Comparison of ENCODE assay signal across 12 cellular contexts in the genomic region with DNA sequence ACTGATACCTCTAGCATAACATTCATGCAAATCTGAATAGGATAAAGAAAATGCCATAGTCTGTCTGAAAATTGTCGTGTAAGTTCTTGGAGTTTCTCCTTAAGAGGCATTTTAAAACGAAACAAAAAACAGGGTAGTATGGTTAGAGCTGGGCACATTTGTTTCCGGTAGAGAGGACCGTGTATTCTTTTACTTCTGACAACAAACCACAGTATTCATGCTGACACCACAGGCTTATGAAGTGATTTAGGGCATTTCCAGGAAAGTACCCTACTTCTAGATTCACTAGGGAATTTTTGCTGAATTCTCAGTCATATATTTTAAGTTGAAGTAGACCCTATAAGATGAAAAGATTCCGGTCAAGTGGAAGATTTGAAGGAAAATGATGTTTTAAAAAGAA.
DNase-seq lines count a peak whose midpoint lies in the region; ATAC-seq, FAIRE-seq and TF ChIP-seq lines count a peak whose summit lies in the region.
"Had no signal": no experiment of that assay in that cellular context is flagged by ENCODE, and none has a peak within 500 bp of the region (broad histone marks: within the 10 kb centered on the region; RNA-seq: fewer than 3 reads in every experiment).

No MANE protein-coding gene starts in this region.

- H3K27ac Mint-ChIP-seq in effector memory CD8-positive, alpha-beta T cell = peak overlapping the region; percentile 7 to 19
- H3K27ac Mint-ChIP-seq: activated CD4-positive, alpha-beta T cell treated with anti-CD3 and anti-CD28 coated beads, Interleukin-2, amount 10 ng/mL, durations not matched to agents 24 days and 14 days had no signal

- H3K4me3 Mint-ChIP-seq in effector memory CD8-positive, alpha-beta T cell = peak overlapping the region; percentile 20
- H3K4me3 Mint-ChIP-seq: activated CD4-positive, alpha-beta T cell treated with anti-CD3 and anti-CD28 coated beads, Interleukin-2, amount 10 ng/mL, durations not matched to agents 24 days and 14 days had no signal

- DNase-seq in effector memory CD8-positive, alpha-beta T cell = no peak
- DNase-seq in GM13976 (ENCODE audit: low spot score) (no peak), Peyer's patch (no peak), HTR-8/SVneo (ENCODE audit: insufficient read length, low spot score) (no peak)
- DNase-seq: activated CD4-positive, alpha-beta T cell treated with anti-CD3 and anti-CD28 coated beads, Interleukin-2, amount 10 ng/mL, durations not matched to agents 24 days and 14 days; NCI-H1694; spleen had no signal

- H3K4me1 Mint-ChIP-seq in effector memory CD8-positive, alpha-beta T cell (ENCODE audit: low read depth in 2 of 2) = peaks cover 9 to 19% of the 10 kb centered on the region in 2 donors

- no peak for FAIRE-seq in HTR-8/SVneo (lab: Jason Lieb, UNC)
- FAIRE-seq: endometrium had no signal

- no peaks in the 10 kb centered on the region for H3K4me1 ChIP-seq in Peyer's patch

- in situ Hi-C loops in GM13976 (cut with MboI; ENCODE audit: low sequenced_read_pairs, unreplicated experiment) = no loop called here

- no peaks in the 10 kb centered on the region for H3K36me3 Mint-ChIP-seq in effector memory CD8-positive, alpha-beta T cell (ENCODE audit: insufficient read depth)

- H3K9me3 Mint-ChIP-seq in effector memory CD8-positive, alpha-beta T cell = no peaks in the 10 kb centered on the region

- no peak for TF ChIP-seq POLR2A in Peyer's patch (IDR thresholded peaks at IDR 0.05)

- H3K36me3 ChIP-seq in Peyer's patch = no peaks in the 10 kb centered on the region
- H3K36me3 ChIP-seq: spleen had no signal

- TF ChIP-seq CTCF in GM13976 (IDR thresholded peaks at IDR 0.05; ENCODE audit: borderline replicate concordance, control extremely low read depth, extremely low read depth, insufficient read depth, missing control alignments) (no peak), Peyer's patch (IDR thresholded peaks at IDR 0.05) (no peak)

- H3K27me3 Mint-ChIP-seq in effector memory CD8-positive, alpha-beta T cell = no peaks in the 10 kb centered on the region
- H3K27me3 Mint-ChIP-seq: activated CD4-positive, alpha-beta T cell treated with anti-CD3 and anti-CD28 coated beads, Interleukin-2, amount 10 ng/mL, durations not matched to agents 24 days and 14 days had no signal

- H3K4me3 ChIP-seq in Peyer's patch = no peak overlapping the region
- H3K4me3 ChIP-seq: spleen had no signal

- no peaks in the 10 kb centered on the region for H3K9me3 ChIP-seq in Peyer's patch
- H3K9me3 ChIP-seq: spleen had no signal

- ATAC-seq in GM18508 (IDR thresholded peaks at IDR 0.05; ENCODE audit: insufficient read depth, unreplicated experiment) = peak; percentile 79
- ATAC-seq in GM21723 (IDR thresholded peaks at IDR 0.05; ENCODE audit: unreplicated experiment) = peak; percentile 73
- peak; percentile 88 for ATAC-seq in HG03457 (IDR thresholded peaks at IDR 0.05; ENCODE audit: unreplicated experiment)
- ATAC-seq in effector memory CD8-positive, alpha-beta T cell (replicated peaks) = peak; percentile 89
- ATAC-seq in GM19455 (IDR thresholded peaks at IDR 0.05; ENCODE audit: unreplicated experiment) = no peak

- no peaks in the 10 kb centered on the region for H3K27me3 ChIP-seq in Peyer's patch
- H3K27me3 ChIP-seq: spleen had no signal

- no peak overlapping the region for H3K27ac ChIP-seq in Peyer's patch
- H3K27ac ChIP-seq: spleen had no signal
